Comparison of ENCODE assay signal across 14 cellular contexts in the genomic region with DNA sequence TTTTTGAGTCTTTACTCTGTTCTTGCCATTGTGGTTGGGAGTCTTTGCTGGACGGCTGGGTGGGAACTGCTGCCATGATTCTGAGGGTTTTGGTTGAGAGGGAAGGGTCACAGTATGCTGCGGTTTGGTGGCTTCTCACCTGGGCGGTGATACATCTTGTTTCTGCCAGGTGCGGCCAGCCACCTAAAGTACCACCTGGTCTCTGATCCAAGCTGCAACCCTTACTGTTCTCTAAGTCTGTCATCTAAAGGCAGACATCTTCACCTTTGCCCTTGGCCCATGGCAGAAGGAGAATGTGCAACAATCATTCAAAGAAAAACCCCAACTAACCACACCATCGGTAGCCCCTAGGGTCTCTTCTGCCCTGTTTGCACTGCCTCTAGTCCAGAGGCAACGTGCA. TPM values are rescaled to one million over a fixed set of nuclear protein-coding genes. Genes with fewer than 3 reads are reported as not detected.
"Had no signal": no experiment of that assay in that cellular context is flagged by ENCODE, and none has a peak within 500 bp of the region (broad histone marks: within the 10 kb centered on the region; RNA-seq: fewer than 3 reads in every experiment).

No MANE protein-coding gene starts in this region.

- H3K36me3 ChIP-seq: ovary had no signal

- H3K27me3 ChIP-seq: ovary, testis had no signal

- H3K9me3 Mint-ChIP-seq: activated CD4-positive, alpha-beta memory T cell treated with anti-CD3 and anti-CD28 coated beads for 36 hours; activated naive CD4-positive, alpha-beta T cell treated with anti-CD3 and anti-CD28 coated beads, Interleukin-2, amount 50 U/mL, for 72 hours; dendritic cell treated with granulocyte-macrophage colony-stimulating factor and Interleukin-4, amounts not matched to agents 40 ng/mL and 50 ng/mL, for 4 days; effector memory CD8-positive, alpha-beta T cell; memory B cell; stimulated activated naive CD8-positive, alpha-beta T cell treated with anti-CD3 and anti-CD28 coated beads, Interleukin-15, Interleukin-2, amounts not matched to agents 100 ng/mL and 50 ng/mL, for 24 hours had no signal

- H3K4me1 ChIP-seq: testis had no signal

- H3K4me3 ChIP-seq: ovary, testis had no signal

- H3K4me3 Mint-ChIP-seq: activated CD4-positive, alpha-beta memory T cell treated with anti-CD3 and anti-CD28 coated beads for 36 hours; brain; dendritic cell treated with granulocyte-macrophage colony-stimulating factor and Interleukin-4, amounts not matched to agents 40 ng/mL and 50 ng/mL, for 4 days; effector memory CD8-positive, alpha-beta T cell; memory B cell; stimulated activated naive CD8-positive, alpha-beta T cell treated with anti-CD3 and anti-CD28 coated beads, Interleukin-15, Interleukin-2, amounts not matched to agents 100 ng/mL and 50 ng/mL, for 24 hours had no signal

- H3K27ac Mint-ChIP-seq: activated CD4-positive, alpha-beta memory T cell treated with anti-CD3 and anti-CD28 coated beads for 36 hours; activated naive CD4-positive, alpha-beta T cell treated with anti-CD3 and anti-CD28 coated beads, Interleukin-2, amount 50 U/mL, for 72 hours; brain; dendritic cell treated with granulocyte-macrophage colony-stimulating factor and Interleukin-4, amounts not matched to agents 40 ng/mL and 50 ng/mL, for 4 days; memory B cell; stimulated activated naive CD8-positive, alpha-beta T cell treated with anti-CD3 and anti-CD28 coated beads, Interleukin-15, Interleukin-2, amounts not matched to agents 100 ng/mL and 50 ng/mL, for 24 hours had no signal

- H3K36me3 Mint-ChIP-seq: activated CD4-positive, alpha-beta memory T cell treated with anti-CD3 and anti-CD28 coated beads for 36 hours; activated naive CD4-positive, alpha-beta T cell treated with anti-CD3 and anti-CD28 coated beads, Interleukin-2, amount 50 U/mL, for 72 hours; brain; memory B cell had no signal

- H3K27me3 Mint-ChIP-seq: activated CD4-positive, alpha-beta memory T cell treated with anti-CD3 and anti-CD28 coated beads for 36 hours; dendritic cell treated with granulocyte-macrophage colony-stimulating factor and Interleukin-4, amounts not matched to agents 40 ng/mL and 50 ng/mL, for 4 days; effector memory CD8-positive, alpha-beta T cell; memory B cell had no signal

- H3K9me3 ChIP-seq: ovary, testis had no signal

- H3K27ac ChIP-seq: epithelial cell of prostate, ovary, testis had no signal

- DNase-seq: activated CD4-positive, alpha-beta memory T cell treated with anti-CD3 and anti-CD28 coated beads for 36 hours; amniotic stem cell; effector memory CD8-positive, alpha-beta T cell; hypothalamus; ovary; stimulated activated CD4-positive, alpha-beta T cell treated with anti-CD3 and anti-CD28 coated beads, Interleukin-4, amount 100 ng/mL, for 1 hour; testis had no signal

RNA-seq across cellular contexts. Expression of a gene that starts 19.6 kb away (rescaled TPM):
- total RNA-seq: activated naive CD4-positive, alpha-beta T cell treated with anti-CD3 and anti-CD28 coated beads, Interleukin-2, amount 50 U/mL, for 72 hours; T-helper 2 cell treated with Interferon-gamma antibody and Interleukin-4, amounts not matched to agents 100 ng/mL and 5 ng/mL, for 36 hours had no signal
